ENCODE assay signal across 10 cellular contexts in genomic region chr19:57709616-57710015, GRCh38. TPM values are rescaled to one million over a fixed set of nuclear protein-coding genes. Genes with fewer than 3 reads are reported as not detected.
DNase-seq lines count a peak whose midpoint lies in the region; ATAC-seq and TF ChIP-seq lines count a peak whose summit lies in the region.
"Had no signal": no experiment of that assay in that cellular context is flagged by ENCODE, and none has a peak within 500 bp of the region (broad histone marks: within the 10 kb centered on the region; RNA-seq: fewer than 3 reads in every experiment).

No MANE protein-coding gene starts in this region.

- H4K8ac ChIP-seq in IMR-90 (ENCODE audit: low read depth in 2 of 2, low read length in 2 of 2), result peak overlapping the region; percentile 81 to 95; a peak in 3 of 4 replicates

- H3K4me1 Mint-ChIP-seq in CD14-positive monocyte (peaks cover 27% of the 10 kb centered on the region), osteocyte (ENCODE audit: unreplicated experiment) (peaks cover 29% of the 10 kb centered on the region)

- POLR2A ChIA-PET in IMR-90 (lab: Charles Lee; ENCODE audit: unreplicated experiment), result interaction anchor here (0.6 kb wide), 2 partner anchors 242 to 834 kb away, joined by 4 to 10 read pairs; partner anchors contain the start of gene TRIM28

- H3K27me3 Mint-ChIP-seq in CD14-positive monocyte (ENCODE audit: low read depth in 3 of 3), result peaks cover 20 to 23% (median 22%) of the 10 kb centered on the region in 3 donors
- H3K27me3 Mint-ChIP-seq in osteocyte (ENCODE audit: unreplicated experiment), result no peaks in the 10 kb centered on the region

- no peak overlapping the region for H2BK20ac ChIP-seq in IMR-90 (ENCODE audit: low read depth, low read length)

- 60% methylated on average over 1 of the region's 15 CpGs; no CpG with 5 or more reads in 1 of the 2 experiments for WGBS in IMR-90 (ENCODE audit: extremely low coverage in 2 of 2, insufficient read length in 1 of 2), 2 experiments

- H2AK9ac ChIP-seq in IMR-90 (replicated peaks; ENCODE audit: low read depth, low read length, poor library complexity), result no peak overlapping the region

- peaks cover 19 to 22% of the 10 kb centered on the region in 2 donors for H3K36me3 Mint-ChIP-seq in CD14-positive monocyte
- H3K36me3 Mint-ChIP-seq in osteocyte (ENCODE audit: unreplicated experiment), result peaks cover 46% of the 10 kb centered on the region

- intact Hi-C loops in CD14-positive monocyte (cut with micrococcal nuclease), result no loop called here
- intact Hi-C loops in IMR-90 (cut with micrococcal nuclease), result no loop called here
- intact Hi-C loops in colonic mucosa (cut with DNase I), result no loop called here

- no peak overlapping the region for H3K27ac Mint-ChIP-seq in CD14-positive monocyte
- no peak overlapping the region for H3K27ac Mint-ChIP-seq in osteocyte (ENCODE audit: unreplicated experiment)

- no peak overlapping the region for H2BK15ac ChIP-seq in IMR-90 (ENCODE audit: low read depth, low read length)

- ATAC-seq in IMR-90 (ENCODE audit: low read depth), result no peak

- H2BK120ac ChIP-seq in IMR-90 (ENCODE audit: low read depth, low read length), result no peak overlapping the region

- peaks cover 7% of the 10 kb centered on the region for H3K4me1 ChIP-seq in IMR-90 (ENCODE audit: control insufficient read depth, insufficient read depth, low read length)
- no peaks in the 10 kb centered on the region for H3K4me1 ChIP-seq in colonic mucosa

- no peak overlapping the region for H3K4ac ChIP-seq in IMR-90 (ENCODE audit: low read depth, low read length)

- peak overlapping the region; percentile 1; the same call in 1 of the 2 replicates for H4K91ac ChIP-seq in IMR-90 (ENCODE audit: insufficient read depth, low read depth, low read length)

- no peak overlapping the region for H3K18ac ChIP-seq in IMR-90 (ENCODE audit: low read depth, low read length)

- H2AFZ ChIP-seq in IMR-90 (replicated peaks; ENCODE audit: low read length, poor library complexity), result no peak overlapping the region

- no peak overlapping the region for H4K5ac ChIP-seq in IMR-90 (ENCODE audit: low read depth, low read length)

- in situ Hi-C loops in IMR-90 (cut with MboI; ENCODE audit: low sequenced_read_pairs), result no loop called here

- no peak overlapping the region for H3K23ac ChIP-seq in IMR-90 (ENCODE audit: low read depth, low read length)

- H3K9me3 Mint-ChIP-seq in CD14-positive monocyte (peaks cover 45 to 94% (median 80%) of the 10 kb centered on the region in 7 donors), osteocyte (ENCODE audit: unreplicated experiment) (peaks cover 39% of the 10 kb centered on the region)

- no peak for TF ChIP-seq POLR2A in IMR-90 (IDR thresholded peaks at IDR 0.05; ENCODE audit: low read depth, low read length)

- no peak overlapping the region for H3K27ac ChIP-seq in IMR-90 (ENCODE audit: insufficient read depth, low read length)
- no peak overlapping the region for H3K27ac ChIP-seq in colonic mucosa

- H3K56ac ChIP-seq in IMR-90 (ENCODE audit: extremely low read depth, insufficient read depth, low read length), result no peak overlapping the region

- H3K9ac ChIP-seq in IMR-90 (ENCODE audit: low read depth, low read length), result no peak overlapping the region
- H3K9ac ChIP-seq in colonic mucosa (ENCODE audit: low read depth in 2 of 2, low read length in 2 of 2), result no peak overlapping the region

- H2BK5ac ChIP-seq in IMR-90 (ENCODE audit: low read depth, low read length, poor library complexity, severe bottlenecking), result no peak overlapping the region

- H3K4me3 ChIP-seq in IMR-90 (ENCODE audit: insufficient read depth, low read depth, low read length) (no peak overlapping the region), foreskin fibroblast (ENCODE audit: low read depth in 1 of 2, low read length in 2 of 2) (peak overlapping the region; percentile 70 to 79), colonic mucosa (no peak overlapping the region)

- H3K36me3 ChIP-seq in IMR-90 (ENCODE audit: control insufficient read depth, insufficient read depth, low read length), result peaks cover 13% of the 10 kb centered on the region
- H3K36me3 ChIP-seq in colonic mucosa, result no peaks in the 10 kb centered on the region

- H3K9me1 ChIP-seq in IMR-90 (ENCODE audit: insufficient read depth, low read length), result no peaks in the 10 kb centered on the region

- H4K20me1 ChIP-seq in IMR-90 (ENCODE audit: insufficient read depth, low read length), result no peaks in the 10 kb centered on the region

- no peaks in the 10 kb centered on the region for H3K27me3 ChIP-seq in IMR-90 (ENCODE audit: control insufficient read depth, insufficient read depth, low read length)
- no peaks in the 10 kb centered on the region for H3K27me3 ChIP-seq in colonic mucosa

- no peak for DNase-seq in CD14-positive monocyte (ENCODE audit: low spot score)
- DNase-seq in IMR-90, result no peak
- no peak for DNase-seq in foreskin fibroblast
- peak; percentile 75 for DNase-seq in osteocyte (ENCODE audit: extremely low spot score, unreplicated experiment)
- no peak for DNase-seq in NCI-H2196 (lab: John Stamatoyannopoulos, UW; ENCODE audit: unreplicated experiment)
- no peak for DNase-seq in SIG-M5 (lab: John Stamatoyannopoulos, UW)
- no peak for DNase-seq in NCI-H2029 (lab: John Stamatoyannopoulos, UW)
- no peak for DNase-seq in colonic mucosa
- DNase-seq: NCI-H146 had no signal

- no peak overlapping the region for H3K4me2 ChIP-seq in IMR-90 (ENCODE audit: low read depth, low read length)

- dilution Hi-C loops in IMR-90 (cut with HindIII; ENCODE audit: low sequenced_read_pairs, unreplicated experiment), result no loop called here

- H3K9me3 ChIP-seq in IMR-90 (ENCODE audit: control insufficient read depth, insufficient read depth, low read length) (peaks cover 25% of the 10 kb centered on the region), colonic mucosa (no peaks in the 10 kb centered on the region)

- CTCF ChIA-PET in IMR-90 (lab: Yijun Ruan, JAX), result interaction anchor here (0.6 kb wide), 1 partner anchor 72 kb away, joined by 3 read pairs; no protein-coding TSS in a partner anchor

- TF ChIP-seq RAD21 in IMR-90 (IDR thresholded peaks at IDR 0.05; ENCODE audit: low read length), result no peak

- H3K4me3 Mint-ChIP-seq in CD14-positive monocyte, result peak overlapping the region; percentile 81 to 90
- peak overlapping the region; percentile 83 for H3K4me3 Mint-ChIP-seq in osteocyte (ENCODE audit: unreplicated experiment)

- no peak overlapping the region for H3K14ac ChIP-seq in IMR-90 (replicated peaks; ENCODE audit: low read depth, low read length)

- no peak overlapping the region for H2AK5ac ChIP-seq in IMR-90 (ENCODE audit: low read depth, low read length)

- TF ChIP-seq CTCF in CD14-positive monocyte (IDR thresholded peaks at IDR 0.05) (no peak), IMR-90 (conservative IDR thresholded peaks at IDR 0.05; ENCODE audit: low read depth, low read length) (no peak), foreskin fibroblast (IDR thresholded peaks at IDR 0.05; ENCODE audit: low read depth, low read length) (no peak), osteocyte (IDR thresholded peaks at IDR 0.05) (no peak), colonic mucosa (IDR thresholded peaks at IDR 0.05) (no peak)

- BruUV-seq in IMR-90 (replicated peaks; lab: Mats Ljungman, UMichigan), result no TSS peak

- peaks cover 17 to 33% of the 10 kb centered on the region in 2 experiments for H3K79me1 ChIP-seq in IMR-90 (ENCODE audit: low read depth in 1 of 2, low read length in 2 of 2)

TF ChIP-seq in IMR-90, 13 proteins besides CTCF, POLR2A, EP300 and RAD21 (continues in another document):
- TF ChIP-seq USF2 (IDR thresholded peaks at IDR 0.05; ENCODE audit: low read depth, low read length) (no peak), MAZ (IDR thresholded peaks at IDR 0.05; ENCODE audit: borderline replicate concordance, low read depth, low read length) (no peak)

RNA-seq across cellular contexts. Expression of gene ZNF154, which starts 0.6 kb away (rescaled TPM):
- polyA plus RNA-seq in CD14-positive monocyte, result not detected
- 1.9 and 2.9 TPM in 2 replicates for total RNA-seq in IMR-90 (2012; rRNA removed)
- 1.5 and 2.2 TPM in 2 replicates for polyA plus RNA-seq in IMR-90 (2012; rRNA removed)
- 0.36 and 0.40 TPM in 2 replicates for polyA plus RNA-seq in IMR-90 (2012; cell fraction: cytosol; rRNA removed)
- 3.4 and 16.3 TPM in 2 replicates for polyA plus RNA-seq in IMR-90 (2012; cell fraction: nucleus; rRNA removed; ENCODE audit: low replicate concordance)
- 18.0 and 18.9 TPM in 2 replicates for total RNA-seq in osteocyte
- 1 to 10 TPM in 1 of 2 donors, under 1 TPM in 1; 0.67 to 2.0 TPM for total RNA-seq in colonic mucosa

RNA-seq across cellular contexts. Expression of gene ZNF671, which starts 17.8 kb away (rescaled TPM):
- polyA plus RNA-seq in CD14-positive monocyte, result 1 to 10 TPM; 4.0 to 4.5 TPM
- 13.3 and 14.9 TPM in 2 replicates for total RNA-seq in IMR-90 (2012; rRNA removed)
- 3.1 and 4.1 TPM in 2 replicates for polyA plus RNA-seq in IMR-90 (2012; rRNA removed)
- 1.4 and 1.7 TPM in 2 replicates for polyA plus RNA-seq in IMR-90 (2012; cell fraction: cytosol; rRNA removed)
- polyA plus RNA-seq in IMR-90 (2012; cell fraction: nucleus; rRNA removed; ENCODE audit: low replicate concordance), result 4.6 and 14.0 TPM in 2 replicates
- total RNA-seq in osteocyte, result 7.1 TPM in 2 replicates
- total RNA-seq in colonic mucosa, result 1 to 10 TPM; 2.9 TPM

RNA-seq across cellular contexts. Expression of gene ZNF551, which starts 27.8 kb away (rescaled TPM):
- polyA plus RNA-seq in CD14-positive monocyte, result 1 to 10 TPM; 2.3 to 3.3 TPM
- total RNA-seq in IMR-90 (2012; rRNA removed), result 13.9 and 14.7 TPM in 2 replicates
- 2.6 and 3.3 TPM in 2 replicates for polyA plus RNA-seq in IMR-90 (2012; rRNA removed)
- polyA plus RNA-seq in IMR-90 (2012; cell fraction: cytosol; rRNA removed), result 0.91 and 1.9 TPM in 2 replicates
- polyA plus RNA-seq in IMR-90 (2012; cell fraction: nucleus; rRNA removed; ENCODE audit: low replicate concordance), result 2.1 and 3.2 TPM in 2 replicates
- total RNA-seq in osteocyte, result 6.1 and 6.3 TPM in 2 replicates
- 1 to 10 TPM; 4.7 to 5.9 TPM for total RNA-seq in colonic mucosa

RNA-seq across cellular contexts. Expression of gene ZNF776, which starts 37.0 kb away (rescaled TPM):
- polyA plus RNA-seq in CD14-positive monocyte (1 to 10 TPM; 1.9 to 2.9 TPM), IMR-90 (2012; rRNA removed) (3.3 and 4.3 TPM in 2 replicates)
- total RNA-seq in IMR-90 (2012; rRNA removed) (14.3 and 15.8 TPM in 2 replicates), osteocyte (16.9 and 21.0 TPM in 2 replicates), colonic mucosa (10 to 100 TPM; 13.5 to 14.5 TPM)
- polyA plus RNA-seq in IMR-90 (2012; cell fraction: cytosol; rRNA removed), result 3.9 and 4.1 TPM in 2 replicates
- polyA plus RNA-seq in IMR-90 (2012; cell fraction: nucleus; rRNA removed; ENCODE audit: low replicate concordance), result 7.8 and 12.8 TPM in 2 replicates

RNA-seq across cellular contexts. Expression of gene ZSCAN4, which starts 40.9 kb away (rescaled TPM):
- polyA plus RNA-seq in CD14-positive monocyte (not detected), IMR-90 (2012; rRNA removed) (not detected in 2 replicates)
- total RNA-seq in IMR-90 (2012; rRNA removed) (not detected in 2 replicates), osteocyte (not detected in 2 replicates), colonic mucosa (not detected)
- polyA plus RNA-seq in IMR-90 (2012; cell fraction: cytosol; rRNA removed), result not detected in 2 replicates
- not detected in 2 replicates for polyA plus RNA-seq in IMR-90 (2012; cell fraction: nucleus; rRNA removed; ENCODE audit: low replicate concordance)
- total RNA-seq: dermis microvascular lymphatic vessel endothelial cell had no signal

Comparison
In these comparisons a context has a peak if more than half of its experiments do, and no peak if none do; other contexts are left out.
1. H3K4me3 ChIP-seq: peak in foreskin fibroblast (2 of 2); none in IMR-90 (single experiment) and colonic mucosa (single experiment).